In the genomic region with DNA sequence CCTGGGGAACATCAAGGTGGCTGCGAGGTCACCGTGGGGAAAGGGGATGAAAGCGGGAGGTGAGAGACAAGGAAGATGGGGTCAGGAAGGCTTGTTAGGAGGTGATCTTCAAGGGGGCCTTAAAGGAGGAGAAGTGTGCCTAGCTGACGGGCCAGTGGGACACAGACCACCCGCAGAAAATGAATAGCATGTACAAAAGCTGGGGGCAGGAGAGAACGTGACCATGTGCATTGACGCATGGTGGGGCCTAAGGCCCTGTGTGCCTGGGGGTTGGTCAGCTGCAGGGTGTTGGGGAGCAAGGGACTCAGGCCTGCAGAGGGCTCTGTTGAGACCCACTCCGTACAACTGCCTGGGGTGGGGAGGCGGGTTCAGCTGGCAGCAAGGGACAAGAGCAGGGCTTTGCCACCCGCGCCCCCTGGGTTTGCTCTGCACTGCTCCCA, we compare ENCODE assay signal across 11 cellular contexts. TPM values are rescaled to one million over a fixed set of nuclear protein-coding genes. Genes with fewer than 3 reads are reported as not detected.
A peak's percentile ranks its signal among the peaks of the same experiment; 100 is the strongest.
DNase-seq lines count a peak whose midpoint lies in the region; ATAC-seq, FAIRE-seq and TF ChIP-seq lines count a peak whose summit lies in the region.
"Had no signal": no experiment of that assay in that cellular context is flagged by ENCODE, and none has a peak within 500 bp of the region (broad histone marks: within the 10 kb centered on the region; RNA-seq: fewer than 3 reads in every experiment).

No MANE protein-coding gene starts in this region.

- peak overlapping the region in 8 of 10 experiments; percentile 5 to 48 (median 36); a peak in 13 of 20 replicates for H3K4me3 ChIP-seq in BLaER1 treated with 17β-estradiol and CSF1 and Interleukin-3, amounts not matched to agents 10 nM and 100 nM
- H3K4me3 ChIP-seq in HepG2 (replicated peaks in 1 of 3; ENCODE audit: insufficient read depth in 1 of 3, low read depth in 2 of 3, low read length in 3 of 3) (no peak overlapping the region), tibial nerve (no peak overlapping the region)
- H3K4me3 ChIP-seq: gastrocnemius medialis had no signal

- H3K27me3 ChIP-seq in BLaER1 treated with 17β-estradiol and CSF1 and Interleukin-3, amounts not matched to agents 10 nM and 100 nM = no peaks in the 10 kb centered on the region
- H3K27me3 ChIP-seq in HepG2 (ENCODE audit: control insufficient read depth in 1 of 2, insufficient read depth in 2 of 2, low read length in 2 of 2) = no peaks in the 10 kb centered on the region
- H3K27me3 ChIP-seq in tibial nerve = no peaks in the 10 kb centered on the region
- H3K27me3 ChIP-seq: gastrocnemius medialis had no signal

- H3K9ac ChIP-seq in BLaER1 treated with 17β-estradiol and CSF1 and Interleukin-3, amounts not matched to agents 10 nM and 100 nM = peak overlapping the region; percentile 59 to 84 (median 72); a peak in 21 of 22 replicates
- H3K9ac ChIP-seq in HepG2 (ENCODE audit: insufficient read depth, low read depth, low read length) = no peak overlapping the region

- POLR2A ChIA-PET in HepG2 (lab: Yijun Ruan, JAX) = no interaction called here

- TF ChIP-seq CTCF in HepG2 (CRISPR knock-in tag; IDR thresholded peaks at IDR 0.05) = peak; percentile 45
- TF ChIP-seq CTCF in tibial nerve (IDR thresholded peaks at IDR 0.05) = no peak

- no peaks in the 10 kb centered on the region for H3K27me3 Mint-ChIP-seq in T-helper 17 cell

- H3K4me2 ChIP-seq in BLaER1 treated with 17β-estradiol and CSF1 and Interleukin-3, amounts not matched to agents 10 nM and 100 nM = peak overlapping the region; percentile 84 to 100 (median 92)
- no peak overlapping the region for H3K4me2 ChIP-seq in HepG2 (ENCODE audit: low read depth, low read length)

- intact Hi-C loops in HepG2 (cut with micrococcal nuclease; ENCODE audit: unreplicated experiment) = no loop called here

- H3K36me3 Mint-ChIP-seq in T-helper 17 cell (ENCODE audit: low read depth) = peaks cover 2% of the 10 kb centered on the region

- H3K9me3 ChIP-seq in BLaER1 treated with 17β-estradiol and CSF1 and Interleukin-3, amounts not matched to agents 10 nM and 100 nM (replicated peaks in 1 of 11) = no peaks in the 10 kb centered on the region
- no peaks in the 10 kb centered on the region for H3K9me3 ChIP-seq in T-helper 17 cell (ENCODE audit: control insufficient read depth, low read length, poor library complexity, severe bottlenecking)
- no peaks in the 10 kb centered on the region for H3K9me3 ChIP-seq in HepG2 (ENCODE audit: low read length)
- no peaks in the 10 kb centered on the region for H3K9me3 ChIP-seq in tibial nerve
- H3K9me3 ChIP-seq: gastrocnemius medialis had no signal

- peaks cover 31% of the 10 kb centered on the region for H3K79me2 ChIP-seq in HepG2 (ENCODE audit: insufficient read depth, low read length)

- H3K4me3 Mint-ChIP-seq in T-helper 17 cell = peak overlapping the region; percentile 68

- peaks cover 40% of the 10 kb centered on the region for H3K4me1 Mint-ChIP-seq in T-helper 17 cell

- ATAC-seq in GM19023 (IDR thresholded peaks at IDR 0.05; ENCODE audit: unreplicated experiment) = peak; percentile 40
- ATAC-seq in T-helper 17 cell = no peak
- peak; percentile 56 for ATAC-seq in HepG2
- no peak for ATAC-seq in esophagus mucosa
- ATAC-seq in HG02840 (IDR thresholded peaks at IDR 0.05; ENCODE audit: low FRiP score, unreplicated experiment) = no peak
- ATAC-seq: gastrocnemius medialis had no signal

- H2AFZ ChIP-seq in HepG2 (ENCODE audit: low read length) = no peak overlapping the region

- no peak for TF ChIP-seq RAD21 in HepG2 (CRISPR knock-in tag; IDR thresholded peaks at IDR 0.05)

- BruUV-seq in HepG2 (replicated peaks; lab: Mats Ljungman, UMichigan) = no TSS peak

- H3K4me1 ChIP-seq in BLaER1 treated with 17β-estradiol and CSF1 and Interleukin-3, amounts not matched to agents 10 nM and 100 nM = peaks cover 83 to 100% (median 92%) of the 10 kb centered on the region in 10 experiments
- peaks cover 46% of the 10 kb centered on the region for H3K4me1 ChIP-seq in HepG2 (ENCODE audit: insufficient read depth, low read length)
- peaks cover 0 to 69% (median 31%) of the 10 kb centered on the region in 4 donors for H3K4me1 ChIP-seq in tibial nerve

- H3K27ac ChIP-seq in BLaER1 treated with 17β-estradiol and CSF1 and Interleukin-3, amounts not matched to agents 10 nM and 100 nM = peak overlapping the region; percentile 57 to 96 (median 89); a peak in 21 of 22 replicates
- H3K27ac ChIP-seq in HepG2 (ENCODE audit: extremely low read length, insufficient read depth, low read length) = no peak overlapping the region
- peak overlapping the region in 1 of 4 donors; percentile 68 for H3K27ac ChIP-seq in tibial nerve
- H3K27ac ChIP-seq: gastrocnemius medialis had no signal

- peaks cover 36 to 82% (median 68%) of the 10 kb centered on the region in 11 experiments for H3K36me3 ChIP-seq in BLaER1 treated with 17β-estradiol and CSF1 and Interleukin-3, amounts not matched to agents 10 nM and 100 nM
- H3K36me3 ChIP-seq in HepG2 (replicated peaks in 1 of 2; ENCODE audit: control insufficient read depth in 1 of 2, insufficient read depth in 2 of 2, low read length in 2 of 2) (peaks cover 18 to 40% of the 10 kb centered on the region in 2 experiments; a peak in 4 of 5 replicates), tibial nerve (peaks cover 0 to 65% (median 26%) of the 10 kb centered on the region in 3 donors)

- no peak for TF ChIP-seq POLR2A in HepG2 (IDR thresholded peaks at IDR 0.05; ENCODE audit: insufficient read depth in 1 of 2, low read depth in 2 of 2, low read length in 2 of 2)
- no peak for TF ChIP-seq POLR2A in tibial nerve (IDR thresholded peaks at IDR 0.05)

- 93% methylated on average over 11 of the region's 11 CpGs for WGBS in HepG2 (ENCODE audit: low lambda C conversion rate)
- WGBS in tibial nerve, 2 donors = 81 to 82% methylated on average over 11 of the region's 11 CpGs

- in situ Hi-C loops in HepG2 (cut with HindIII; ENCODE audit: extremely low pct_ligation_motif_present, low pct_unique_long_range_greater_than_20kb) = no loop called here

- peaks cover 0 to 74% (median 20%) of the 10 kb centered on the region in 11 experiments; a peak in 11 of 22 replicates for H4K20me1 ChIP-seq in BLaER1 treated with 17β-estradiol and CSF1 and Interleukin-3, amounts not matched to agents 10 nM and 100 nM
- peaks cover 7% of the 10 kb centered on the region; the same call in 1 of the 2 replicates for H4K20me1 ChIP-seq in HepG2 (ENCODE audit: insufficient read depth, low read length)

- peak overlapping the region; percentile 93 for H3K27ac Mint-ChIP-seq in T-helper 17 cell

- no peak for FAIRE-seq in HepG2 (lab: Jason Lieb, UNC)

- TF ChIP-seq EP300 in HepG2 (IDR thresholded peaks at IDR 0.05; ENCODE audit: low read depth in 2 of 2, low read length in 2 of 2) (no peak), HepG2 (CRISPR knock-in tag; IDR thresholded peaks at IDR 0.05; ENCODE audit: borderline replicate concordance) (no peak), tibial nerve (IDR thresholded peaks at IDR 0.05) (no peak)

- CTCF ChIA-PET in HepG2 (lab: Yijun Ruan, JAX; ENCODE audit: low intra/inter-chr PET ratio, low total read pairs) = no interaction called here

- DNase-seq in T-helper 17 cell = no peak
- DNase-seq in HepG2 (ENCODE audit: low spot score) = no peak
- DNase-seq in tibial nerve (ENCODE audit: low spot score in 2 of 2) = no peak
- DNase-seq in kidney tubule cell (ENCODE audit: low spot score) = no peak
- DNase-seq: gastrocnemius medialis, NCI-H2081 treated with DMSO at 0.1 percent for 48 hours, T-helper 9 cell had no signal

RNA-seq across cellular contexts. Expression of gene RAB8A, which starts 5.9 kb away (rescaled TPM):
- total RNA-seq in T-helper 17 cell (100 to 1,000 TPM in 1 of 2 donors, 10 to 100 TPM in 1; 97.5 to 105 TPM), HepG2 (2016; rRNA removed; fragmentation: Illumina TruSeq; extraction: Trizol) (44.8 and 45.0 TPM in 2 replicates), tibial nerve (10 to 100 TPM; 27.3 to 42.9 (median 36.3) TPM), esophagus mucosa (57.9 TPM)
- total RNA-seq in HepG2 (2016; cell fraction: cytosol; rRNA removed; fragmentation: Illumina TruSeq; extraction: Trizol; ENCODE audit: low read depth) = 12.2 and 13.0 TPM in 2 replicates
- total RNA-seq in HepG2 (2016; cell fraction: insoluble cytoplasmic fraction; rRNA removed; fragmentation: Illumina TruSeq; extraction: Trizol) = 42.2 and 46.8 TPM in 2 replicates
- total RNA-seq in HepG2 (2016; cell fraction: membrane; rRNA removed; fragmentation: Illumina TruSeq; extraction: Trizol) = 26.3 and 29.3 TPM in 2 replicates
- total RNA-seq in HepG2 (2016; cell fraction: nucleus; rRNA removed; fragmentation: Illumina TruSeq; extraction: Trizol) = 27.3 and 27.8 TPM in 2 replicates
- polyA plus RNA-seq in HepG2 (2011; rRNA removed) = 36.7 and 37.0 TPM in 2 replicates
- polyA plus RNA-seq in HepG2 (2011; cell fraction: cytosol; rRNA removed) = 37.0 and 45.8 TPM in 2 replicates
- 18.8 and 19.5 TPM in 2 replicates for polyA plus RNA-seq in HepG2 (2011; cell fraction: nucleus; rRNA removed)
- 25.7 and 50.6 TPM in 2 replicates for polyA plus RNA-seq in HepG2 (2012)
- 9.1 and 10.9 TPM in 2 replicates for polyA plus RNA-seq in HepG2 (2016; cell fraction: cytosol; fragmentation: Illumina TruSeq; extraction: Trizol; ENCODE audit: low read depth)
- 58.6 and 65.5 TPM in 2 replicates for polyA plus RNA-seq in HepG2 (2016; cell fraction: insoluble cytoplasmic fraction; fragmentation: Illumina TruSeq; extraction: Trizol; ENCODE audit: low read depth)
- 18.8 and 20.6 TPM in 2 replicates for polyA plus RNA-seq in HepG2 (2016; cell fraction: membrane; fragmentation: Illumina TruSeq; extraction: Trizol; ENCODE audit: low read depth)
- polyA plus RNA-seq in HepG2 (2016; cell fraction: nucleus; fragmentation: Illumina TruSeq; extraction: Trizol; ENCODE audit: insufficient read depth, low read depth) = 51.5 and 63.5 TPM in 2 replicates
- 59.4 and 156 TPM in 2 replicates for polyA minus RNA-seq in HepG2 (2011; rRNA and poly(A)+ RNA removed; ENCODE audit: low replicate concordance)
- polyA minus RNA-seq in HepG2 (2011; cell fraction: cytosol; rRNA and poly(A)+ RNA removed) = 50.6 TPM in 2 replicates
- polyA minus RNA-seq in HepG2 (2011; cell fraction: nucleus; rRNA and poly(A)+ RNA removed) = 60.1 and 69.0 TPM in 2 replicates

RNA-seq across cellular contexts. Expression of gene HSH2D, which starts 25.9 kb away (rescaled TPM):
- 10 to 100 TPM; 27.7 to 31.8 TPM for total RNA-seq in T-helper 17 cell
- total RNA-seq in HepG2 (2016; rRNA removed; fragmentation: Illumina TruSeq; extraction: Trizol) = 0.53 and 0.69 TPM in 2 replicates
- total RNA-seq in HepG2 (2016; cell fraction: cytosol; rRNA removed; fragmentation: Illumina TruSeq; extraction: Trizol; ENCODE audit: low read depth) = 0.20 and 0.71 TPM in 2 replicates
- total RNA-seq in HepG2 (2016; cell fraction: insoluble cytoplasmic fraction; rRNA removed; fragmentation: Illumina TruSeq; extraction: Trizol) = 0.68 and 0.91 TPM in 2 replicates
- 0.45 and 0.53 TPM in 2 replicates for total RNA-seq in HepG2 (2016; cell fraction: membrane; rRNA removed; fragmentation: Illumina TruSeq; extraction: Trizol)
- 0.75 and 1.1 TPM in 2 replicates for total RNA-seq in HepG2 (2016; cell fraction: nucleus; rRNA removed; fragmentation: Illumina TruSeq; extraction: Trizol)
- 3.2 and 6.3 TPM in 2 replicates for polyA plus RNA-seq in HepG2 (2011; rRNA removed)
- polyA plus RNA-seq in HepG2 (2011; cell fraction: cytosol; rRNA removed) = 2.3 and 3.1 TPM in 2 replicates
- polyA plus RNA-seq in HepG2 (2011; cell fraction: nucleus; rRNA removed) = 7.6 and 12.6 TPM in 2 replicates
- 3.5 and 3.7 TPM in 2 replicates for polyA plus RNA-seq in HepG2 (2012)
- polyA plus RNA-seq in HepG2 (2016; cell fraction: cytosol; fragmentation: Illumina TruSeq; extraction: Trizol; ENCODE audit: low read depth) = 0.08 and 0.27 TPM in 2 replicates
- polyA plus RNA-seq in HepG2 (2016; cell fraction: insoluble cytoplasmic fraction; fragmentation: Illumina TruSeq; extraction: Trizol; ENCODE audit: low read depth) = 0.67 and 0.85 TPM in 2 replicates
- 0.26 and 0.30 TPM in 2 replicates for polyA plus RNA-seq in HepG2 (2016; cell fraction: membrane; fragmentation: Illumina TruSeq; extraction: Trizol; ENCODE audit: low read depth)
- 1.6 and 2.8 TPM in 2 replicates for polyA plus RNA-seq in HepG2 (2016; cell fraction: nucleus; fragmentation: Illumina TruSeq; extraction: Trizol; ENCODE audit: insufficient read depth, low read depth)
- 1.1 and 1.3 TPM in 2 replicates for polyA minus RNA-seq in HepG2 (2011; rRNA and poly(A)+ RNA removed; ENCODE audit: low replicate concordance)
- polyA minus RNA-seq in HepG2 (2011; cell fraction: cytosol; rRNA and poly(A)+ RNA removed) = 0.70 and 1.5 TPM in 2 replicates
- polyA minus RNA-seq in HepG2 (2011; cell fraction: nucleus; rRNA and poly(A)+ RNA removed) = 2.4 and 4.8 TPM in 2 replicates
- total RNA-seq in tibial nerve = under 1 TPM in 1 of 4 donors, not detected in 3; 0.22 TPM
- total RNA-seq in esophagus mucosa = 1.3 TPM
- total RNA-seq: gastrocnemius medialis had no signal

RNA-seq across cellular contexts. Expression of gene TPM4, which starts 41.3 kb away (rescaled TPM):
- total RNA-seq in T-helper 17 cell (100 to 1,000 TPM; 261 to 279 TPM), HepG2 (2016; rRNA removed; fragmentation: Illumina TruSeq; extraction: Trizol) (180 and 226 TPM in 2 replicates), tibial nerve (100 to 1,000 TPM; 471 to 530 (median 493) TPM), esophagus mucosa (427 TPM)
- 81.5 and 84.8 TPM in 2 replicates for total RNA-seq in HepG2 (2016; cell fraction: cytosol; rRNA removed; fragmentation: Illumina TruSeq; extraction: Trizol; ENCODE audit: low read depth)
- total RNA-seq in HepG2 (2016; cell fraction: insoluble cytoplasmic fraction; rRNA removed; fragmentation: Illumina TruSeq; extraction: Trizol) = 186 and 214 TPM in 2 replicates
- total RNA-seq in HepG2 (2016; cell fraction: membrane; rRNA removed; fragmentation: Illumina TruSeq; extraction: Trizol) = 194 and 200 TPM in 2 replicates
- 74.9 and 75.0 TPM in 2 replicates for total RNA-seq in HepG2 (2016; cell fraction: nucleus; rRNA removed; fragmentation: Illumina TruSeq; extraction: Trizol)
- 142 and 188 TPM in 2 replicates for polyA plus RNA-seq in HepG2 (2011; rRNA removed)
- 121 and 146 TPM in 2 replicates for polyA plus RNA-seq in HepG2 (2011; cell fraction: cytosol; rRNA removed)
- polyA plus RNA-seq in HepG2 (2011; cell fraction: nucleus; rRNA removed) = 57.4 and 58.9 TPM in 2 replicates
- 139 and 145 TPM in 2 replicates for polyA plus RNA-seq in HepG2 (2012)
- polyA plus RNA-seq in HepG2 (2016; cell fraction: cytosol; fragmentation: Illumina TruSeq; extraction: Trizol; ENCODE audit: low read depth) = 109 and 119 TPM in 2 replicates
- 311 and 323 TPM in 2 replicates for polyA plus RNA-seq in HepG2 (2016; cell fraction: insoluble cytoplasmic fraction; fragmentation: Illumina TruSeq; extraction: Trizol; ENCODE audit: low read depth)
- polyA plus RNA-seq in HepG2 (2016; cell fraction: membrane; fragmentation: Illumina TruSeq; extraction: Trizol; ENCODE audit: low read depth) = 206 and 209 TPM in 2 replicates
- polyA plus RNA-seq in HepG2 (2016; cell fraction: nucleus; fragmentation: Illumina TruSeq; extraction: Trizol; ENCODE audit: insufficient read depth, low read depth) = 143 and 149 TPM in 2 replicates
- 72.8 and 124 TPM in 2 replicates for polyA minus RNA-seq in HepG2 (2011; rRNA and poly(A)+ RNA removed; ENCODE audit: low replicate concordance)
- polyA minus RNA-seq in HepG2 (2011; cell fraction: cytosol; rRNA and poly(A)+ RNA removed) = 91.4 and 93.5 TPM in 2 replicates
- polyA minus RNA-seq in HepG2 (2011; cell fraction: nucleus; rRNA and poly(A)+ RNA removed) = 76.0 and 77.5 TPM in 2 replicates

RNA-seq across cellular contexts. Expression of gene CIB3, which starts 55.7 kb away (rescaled TPM):
- not detected for total RNA-seq in T-helper 17 cell
- not detected in 2 replicates for total RNA-seq in HepG2 (2016; rRNA removed; fragmentation: Illumina TruSeq; extraction: Trizol)
- not detected in 2 replicates for total RNA-seq in HepG2 (2016; cell fraction: cytosol; rRNA removed; fragmentation: Illumina TruSeq; extraction: Trizol; ENCODE audit: low read depth)
- total RNA-seq in HepG2 (2016; cell fraction: insoluble cytoplasmic fraction; rRNA removed; fragmentation: Illumina TruSeq; extraction: Trizol) = not detected in 2 replicates
- total RNA-seq in HepG2 (2016; cell fraction: membrane; rRNA removed; fragmentation: Illumina TruSeq; extraction: Trizol) = not detected in 2 replicates
- not detected in 2 replicates for total RNA-seq in HepG2 (2016; cell fraction: nucleus; rRNA removed; fragmentation: Illumina TruSeq; extraction: Trizol)
- polyA plus RNA-seq in HepG2 (2011; rRNA removed) = not detected in 2 replicates
- polyA plus RNA-seq in HepG2 (2011; cell fraction: cytosol; rRNA removed) = not detected in 2 replicates
- polyA plus RNA-seq in HepG2 (2011; cell fraction: nucleus; rRNA removed) = not detected in 2 replicates
- not detected in 2 replicates for polyA plus RNA-seq in HepG2 (2012)
- not detected in 2 replicates for polyA plus RNA-seq in HepG2 (2016; cell fraction: cytosol; fragmentation: Illumina TruSeq; extraction: Trizol; ENCODE audit: low read depth)
- not detected in 2 replicates for polyA plus RNA-seq in HepG2 (2016; cell fraction: insoluble cytoplasmic fraction; fragmentation: Illumina TruSeq; extraction: Trizol; ENCODE audit: low read depth)
- polyA plus RNA-seq in HepG2 (2016; cell fraction: membrane; fragmentation: Illumina TruSeq; extraction: Trizol; ENCODE audit: low read depth) = not detected in 2 replicates
- not detected in 2 replicates for polyA plus RNA-seq in HepG2 (2016; cell fraction: nucleus; fragmentation: Illumina TruSeq; extraction: Trizol; ENCODE audit: insufficient read depth, low read depth)
- not detected in 2 replicates for polyA minus RNA-seq in HepG2 (2011; rRNA and poly(A)+ RNA removed; ENCODE audit: low replicate concordance)
- not detected in 2 replicates for polyA minus RNA-seq in HepG2 (2011; cell fraction: cytosol; rRNA and poly(A)+ RNA removed)
- not detected in 2 replicates for polyA minus RNA-seq in HepG2 (2011; cell fraction: nucleus; rRNA and poly(A)+ RNA removed)
- not detected for total RNA-seq in tibial nerve
- total RNA-seq in esophagus mucosa = not detected
- total RNA-seq: gastrocnemius medialis had no signal

Comparison
In these comparisons a context has a peak if more than half of its experiments do, and no peak if none do; other contexts are left out.
1. H3K4me3 ChIP-seq: peak in BLaER1 treated with 17β-estradiol and CSF1 and Interleukin-3, amounts not matched to agents 10 nM and 100 nM (8 of 10); none in HepG2 (0 of 3) and tibial nerve (0 of 4).
2. ATAC-seq: peak in GM19023 (single experiment) and HepG2 (single experiment); none in T-helper 17 cell (single experiment), esophagus mucosa (single experiment) and HG02840 (single experiment).
3. RNA of gene HSH2D, which starts 25.9 kb away (total RNA-seq): 27.7 to 31.8 TPM in T-helper 17 cell; 1.3 TPM in esophagus mucosa (single experiment), 0.20 to 1.1 TPM in HepG2 and 0.22 TPM in tibial nerve; every median in the first group is over 10 times any median in the second.